In the genomic region with DNA sequence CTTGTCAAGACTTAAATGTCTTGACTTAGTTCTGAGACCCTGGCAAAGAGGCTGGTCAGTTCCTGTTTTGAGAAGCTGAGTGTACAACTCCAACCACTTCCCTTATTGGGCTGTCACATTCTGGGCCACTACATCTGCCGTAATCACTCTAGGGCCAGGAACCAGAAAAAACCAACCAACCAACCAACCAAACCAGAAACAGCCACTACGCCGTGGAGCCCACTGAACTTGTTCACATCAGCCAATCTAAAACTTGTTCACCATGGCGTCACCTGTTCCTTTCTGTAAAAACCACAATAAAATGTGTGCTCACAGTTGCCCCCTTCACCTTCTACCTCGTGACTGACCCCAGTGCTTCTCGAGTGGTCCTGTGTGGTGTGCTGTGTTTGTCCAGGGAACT, we compare ENCODE assay signal across 9 cellular contexts.
DNase-seq lines count a peak whose midpoint lies in the region; ATAC-seq and TF ChIP-seq lines count a peak whose summit lies in the region.
"Had no signal": no experiment of that assay in that cellular context is flagged by ENCODE, and none has a peak within 500 bp of the region (broad histone marks: within the 10 kb centered on the region; RNA-seq: fewer than 3 reads in every experiment).

No MANE protein-coding gene starts in this region.

- H3K9me3 ChIP-seq in breast epithelium = no peaks in the 10 kb centered on the region
- H3K9me3 ChIP-seq: body of pancreas had no signal

- H3K27me3 ChIP-seq in GM06990 (replicated peaks; ENCODE audit: control insufficient read depth, insufficient read depth, low read length) (no peaks in the 10 kb centered on the region), breast epithelium (no peaks in the 10 kb centered on the region)
- H3K27me3 ChIP-seq: body of pancreas had no signal

- TF ChIP-seq POLR2A in breast epithelium (IDR thresholded peaks at IDR 0.05) = no peak

- TF ChIP-seq CTCF in GM06990 (IDR thresholded peaks at IDR 0.05; ENCODE audit: insufficient read depth, low read length, poor library complexity, severe bottlenecking) (no peak), coronary artery (IDR thresholded peaks at IDR 0.05) (no peak), breast epithelium (IDR thresholded peaks at IDR 0.05) (no peak)

- H3K36me3 ChIP-seq in GM06990 (ENCODE audit: control insufficient read depth, insufficient read depth, low read length) (no peaks in the 10 kb centered on the region), breast epithelium (no peaks in the 10 kb centered on the region)

- no peaks in the 10 kb centered on the region for H3K4me1 ChIP-seq in breast epithelium
- H3K4me1 ChIP-seq: body of pancreas had no signal

- intact Hi-C loops in left cardiac atrium (cut with DNase I) (no loop called here), breast epithelium (cut with DNase I; ENCODE audit: low total_unique reads) (loop anchor here (5.0 kb wide), 1 partner anchor 230 kb away; no protein-coding TSS in a partner anchor)

- H3K27ac ChIP-seq in coronary artery (peak overlapping the region in 1 of 2 donors; percentile 35), breast epithelium (no peak overlapping the region)
- H3K27ac ChIP-seq: body of pancreas had no signal

- no peak overlapping the region for H3K4me3 ChIP-seq in GM06990 (replicated peaks; ENCODE audit: low read depth, low read length)
- no peak overlapping the region for H3K4me3 ChIP-seq in coronary artery
- H3K4me3 ChIP-seq in breast epithelium = no peak overlapping the region
- H3K4me3 ChIP-seq: body of pancreas had no signal

- DNase-seq in GM06990 (ENCODE audit: extremely low read depth, insufficient read length) (peak; percentile 12), left cardiac atrium (no peak), SHP77 treated with DMSO at 0.1 percent for 48 hours (lab: John Stamatoyannopoulos, UW) (no peak), NCI-H748 (lab: John Stamatoyannopoulos, UW; ENCODE audit: unreplicated experiment) (no peak), coronary artery (ENCODE audit: low spot score) (no peak), breast epithelium (ENCODE audit: low spot score in 2 of 2) (no peak)

- ATAC-seq in GM21423 (IDR thresholded peaks at IDR 0.05; ENCODE audit: unreplicated experiment) (peak; percentile 86), HG03521 (IDR thresholded peaks at IDR 0.05; ENCODE audit: unreplicated experiment) (peak; percentile 83), left cardiac atrium (peak; percentile 44 to 64)
- ATAC-seq: body of pancreas had no signal
